Comparison of ENCODE assay signal across 8 cellular contexts in the genomic region with DNA sequence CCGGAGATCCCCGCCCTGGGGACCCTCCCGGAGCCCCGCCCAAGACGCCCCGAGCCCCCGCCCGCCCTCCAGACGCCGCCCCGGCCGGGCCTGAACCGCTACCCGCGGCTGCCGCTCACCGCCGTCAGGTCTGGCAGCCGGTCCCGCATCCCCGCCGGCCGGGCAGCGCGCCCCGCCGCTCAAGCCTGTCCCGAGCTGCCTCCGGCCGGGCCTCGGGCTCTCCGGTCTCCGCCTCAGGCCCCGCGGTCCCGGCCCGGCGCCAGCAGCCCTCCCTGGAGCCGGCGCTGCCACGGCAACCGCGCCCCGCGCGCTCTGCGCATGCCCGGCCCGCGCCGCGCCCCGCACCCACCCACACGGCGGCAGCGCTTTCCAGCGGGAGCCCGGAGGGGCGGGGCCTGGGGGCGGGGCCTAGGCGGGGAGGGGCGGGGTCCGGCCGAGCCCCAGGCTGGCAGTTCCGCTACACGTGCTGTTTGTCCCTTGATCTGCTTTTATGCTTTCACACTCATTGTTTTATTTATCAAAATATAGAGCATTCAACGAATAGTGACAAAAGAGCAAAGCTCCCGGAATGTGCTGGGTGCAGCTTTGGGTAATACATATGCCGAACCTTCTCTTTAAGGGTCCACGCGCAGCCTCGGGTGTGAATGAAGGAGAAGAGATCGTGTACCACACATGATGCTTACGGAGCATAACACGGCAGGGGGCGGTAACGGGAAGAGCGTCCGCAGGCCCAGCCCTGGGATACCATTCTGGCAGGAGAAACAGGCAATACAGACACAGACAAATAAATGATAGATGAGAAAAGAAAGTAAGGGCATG. TPM values are rescaled to one million over a fixed set of nuclear protein-coding genes. Genes with fewer than 3 reads are reported as not detected.
DNase-seq lines count a peak whose midpoint lies in the region; ATAC-seq lines count a peak whose summit lies in the region.

A gene (minus strand): TSS at position 300 of the 819 bp plus-strand sequence. CDS start 151 bp downstream, at position 149.

- peak; percentile 73 for ATAC-seq in GM19468 (IDR thresholded peaks at IDR 0.05; ENCODE audit: extremely low read depth, unreplicated experiment)

- in situ Hi-C loops in Caki2 (cut with HindIII; ENCODE audit: low pct_unique_long_range_greater_than_20kb, low sequenced_read_pairs) (no loop called here), endometrial microvascular endothelial cells (cut with HindIII; ENCODE audit: inconsistent ontology term, low pct_unique_long_range_greater_than_20kb, low sequenced_read_pairs) (no loop called here)

- DNase-seq in Caki2 (ENCODE audit: low read depth) (peak; percentile 81), HS-27A (ENCODE audit: low read depth) (peak; percentile 67), NOMO-1 treated with DMSO at 0.1 percent for 48 hours (lab: John Stamatoyannopoulos, UW; ENCODE audit: unreplicated experiment) (peak; percentile 73), midbrain (lab: John Stamatoyannopoulos, UW) (peak; percentile 87)
- DNase-seq in activated CD8-positive, alpha-beta memory T cell treated with anti-CD3 and anti-CD28 coated beads, Interleukin-2, amount 50 U/mL, for 24 hours (ENCODE audit: extremely low read depth), result peak; percentile 53
- DNase-seq in stimulated activated CD8-positive, alpha-beta memory T cell treated with anti-CD3 and anti-CD28 coated beads, Interleukin-15, amount 100 ng/mL, for 48 hours (ENCODE audit: low read depth in 2 of 2), result peak; percentile 79 to 81

RNA-seq across cellular contexts. Expression of the gene that starts here (rescaled TPM):
- 26.6 and 30.8 TPM in 2 replicates for total RNA-seq in Caki2 (2014; rRNA removed; shearing (Covaris generic); ENCODE audit: low replicate concordance)
- total RNA-seq in endometrial microvascular endothelial cells (ENCODE audit: inconsistent ontology term), result 30.4 TPM

Comparison
In these comparisons a context has a peak if more than half of its experiments do, and no peak if none do; other contexts are left out.
1. Peak in every context shown above with its lines: DNase-seq and ATAC-seq.